Comparison of ENCODE assay signal across 8 cellular contexts in genomic region chr7:100428199-100428966, GRCh38. TPM values are rescaled to one million over a fixed set of nuclear protein-coding genes. Genes with fewer than 3 reads are reported as not detected.
A peak's percentile ranks its signal among the peaks of the same experiment; 100 is the strongest.
DNase-seq lines count a peak whose midpoint lies in the region; ATAC-seq and TF ChIP-seq lines count a peak whose summit lies in the region.

Gene ZCWPW1 (minus strand): TSS chr7:100428703. CDS start chr7:100420649, 8,054 bp downstream.

- CTCF ChIA-PET in activated CD4-positive, alpha-beta memory T cell treated with anti-CD3 and anti-CD28 coated beads, Interleukin-2, amount 10 ng/mL, durations not matched to agents 7 days and 5 days (lab: Charles Lee), result interaction anchor here (0.8 to 2.7 kb wide), 13 partner anchors 8 to 424 kb away, joined by 3 to 9 read pairs (median 4); partner anchors contain the start of genes AP4M1, MCM7, MOSPD3 and POP7

- TF ChIP-seq CTCF in CD14-positive monocyte (IDR thresholded peaks at IDR 0.05) (no peak), right lobe of liver (IDR thresholded peaks at IDR 0.05) (no peak)

- H3K9me3 Mint-ChIP-seq in CD14-positive monocyte, result peaks cover 0 to 2% (median 0%) of the 10 kb centered on the region in 7 donors
- H3K9me3 Mint-ChIP-seq in activated CD4-positive, alpha-beta memory T cell treated with anti-CD3 and anti-CD28 coated beads, Interleukin-2, amount 10 ng/mL, durations not matched to agents 7 days and 5 days, result no peaks in the 10 kb centered on the region

- peak within 1 kb of the TSS; percentile 79 to 84 for H3K4me3 ChIP-seq in duodenal mucosa (ENCODE audit: low read depth in 1 of 2, low read length in 2 of 2)
- H3K4me3 ChIP-seq in right lobe of liver, result peak within 1 kb of the TSS; percentile 84 to 85 (median 84)

- H3K4me3 Mint-ChIP-seq in CD14-positive monocyte, result peak within 1 kb of the TSS; percentile 96 to 99
- H3K4me3 Mint-ChIP-seq in activated CD4-positive, alpha-beta memory T cell treated with anti-CD3 and anti-CD28 coated beads, Interleukin-2, amount 10 ng/mL, durations not matched to agents 7 days and 5 days, result peak within 1 kb of the TSS; percentile 92

- POLR2A ChIA-PET in activated CD4-positive, alpha-beta memory T cell treated with anti-CD3 and anti-CD28 coated beads, Interleukin-2, amount 10 ng/mL, durations not matched to agents 7 days and 5 days (lab: Charles Lee), result interaction anchor here (0.7 to 3.2 kb wide), 40 partner anchors 10 to 870 kb away, joined by 3 to 43 read pairs (median 5); partner anchors contain the start of genes AGFG2, AP4M1, FBXO24 and LRCH4

- peaks cover 22 to 29% of the 10 kb centered on the region in 2 donors for H3K36me3 Mint-ChIP-seq in CD14-positive monocyte
- H3K36me3 Mint-ChIP-seq in activated CD4-positive, alpha-beta memory T cell treated with anti-CD3 and anti-CD28 coated beads, Interleukin-2, amount 10 ng/mL, durations not matched to agents 7 days and 5 days (ENCODE audit: low read depth), result peaks cover 44% of the 10 kb centered on the region

- peak within 1 kb of the TSS; percentile 100 for H3K27ac ChIP-seq in duodenal mucosa (ENCODE audit: low read depth, low read length)
- H3K27ac ChIP-seq in right lobe of liver, result peak within 1 kb of the TSS; percentile 98 to 99 (median 98)

- intact Hi-C loops in CD14-positive monocyte (cut with micrococcal nuclease) (loop anchor here in 1 of 2 donors (2.0 kb wide), 1 partner anchor 16 kb away; no protein-coding TSS in a partner anchor), right lobe of liver (cut with DNase I) (no loop called here)

- peak within 1 kb of the TSS; percentile 91 to 95 for H3K9ac ChIP-seq in duodenal mucosa (ENCODE audit: low read depth in 1 of 2, low read length in 2 of 2)

- H3K4me1 Mint-ChIP-seq in CD14-positive monocyte, result peaks cover 29% of the 10 kb centered on the region
- peaks cover 46% of the 10 kb centered on the region for H3K4me1 Mint-ChIP-seq in activated CD4-positive, alpha-beta memory T cell treated with anti-CD3 and anti-CD28 coated beads, Interleukin-2, amount 10 ng/mL, durations not matched to agents 7 days and 5 days

- WGBS in right lobe of liver (ENCODE audit: insufficient coverage, low coverage, low lambda C conversion rate, missing lambda C conversion rate), result under 1% methylated on average over 37 of the region's 66 CpGs

- H3K36me3 ChIP-seq in duodenal mucosa (ENCODE audit: control insufficient read depth in 1 of 2, insufficient read depth in 2 of 2, low read length in 2 of 2), result peaks cover 8 to 16% of the 10 kb centered on the region in 2 donors
- peaks cover 0 to 5% (median 2%) of the 10 kb centered on the region in 4 donors for H3K36me3 ChIP-seq in right lobe of liver

- peaks cover 1 to 6% (median 1%) of the 10 kb centered on the region in 3 donors for H3K27me3 Mint-ChIP-seq in CD14-positive monocyte (ENCODE audit: low read depth in 3 of 3)
- H3K27me3 Mint-ChIP-seq in activated CD4-positive, alpha-beta memory T cell treated with anti-CD3 and anti-CD28 coated beads, Interleukin-2, amount 10 ng/mL, durations not matched to agents 7 days and 5 days, result peaks cover 3% of the 10 kb centered on the region

- peak within 1 kb of the TSS; percentile 99 to 100 (median 100) for H3K27ac Mint-ChIP-seq in CD14-positive monocyte
- H3K27ac Mint-ChIP-seq in activated CD4-positive, alpha-beta memory T cell treated with anti-CD3 and anti-CD28 coated beads, Interleukin-2, amount 10 ng/mL, durations not matched to agents 7 days and 5 days, result peak within 1 kb of the TSS; percentile 100

- ATAC-seq in GM19438 (IDR thresholded peaks at IDR 0.05; ENCODE audit: low read depth, unreplicated experiment) (peak; percentile 53), HG03571 (IDR thresholded peaks at IDR 0.05; ENCODE audit: unreplicated experiment) (peak; percentile 45), right lobe of liver (peak; percentile 69 to 79 (median 75))

- H3K27me3 ChIP-seq in duodenal mucosa (ENCODE audit: control insufficient read depth in 1 of 2, insufficient read depth in 2 of 2, low read length in 2 of 2), result no peaks in the 10 kb centered on the region
- H3K27me3 ChIP-seq in right lobe of liver, result no peaks in the 10 kb centered on the region

- peak; percentile 100 for TF ChIP-seq POLR2A in right lobe of liver (IDR thresholded peaks at IDR 0.05)

- H3K4me1 ChIP-seq in duodenal mucosa (ENCODE audit: control insufficient read depth in 1 of 2, insufficient read depth in 2 of 2, low read length in 2 of 2) (peaks cover 26% of the 10 kb centered on the region in 2 donors), right lobe of liver (peaks cover 0 to 24% (median 2%) of the 10 kb centered on the region in 4 donors)

- H3K9me3 ChIP-seq in duodenal mucosa (ENCODE audit: control insufficient read depth in 1 of 2, low read length in 2 of 2), result no peaks in the 10 kb centered on the region
- no peaks in the 10 kb centered on the region for H3K9me3 ChIP-seq in right lobe of liver

- DNase-seq in CD14-positive monocyte (ENCODE audit: low spot score), result peak; percentile 97
- DNase-seq in NCI-H82 (lab: John Stamatoyannopoulos, UW), result peak; percentile 97
- DNase-seq in activated CD4-positive, alpha-beta memory T cell treated with anti-CD3 and anti-CD28 coated beads, Interleukin-2, amount 10 ng/mL, durations not matched to agents 7 days and 5 days, result peak; percentile 96
- peak; percentile 96 to 97 (median 97) for DNase-seq in right lobe of liver
- peak; percentile 96 for DNase-seq in stimulated activated CD4-positive, alpha-beta T cell treated with anti-CD3 and anti-CD28 coated beads, Interleukin-4, amount 100 ng/mL, for 24 hours

RNA-seq across cellular contexts. Expression of gene ZCWPW1, which starts in this region (rescaled TPM):
- 1 to 10 TPM in 1 of 2 donors, under 1 TPM in 1; 0.60 to 1.2 TPM for polyA plus RNA-seq in CD14-positive monocyte
- total RNA-seq in activated CD4-positive, alpha-beta memory T cell treated with anti-CD3 and anti-CD28 coated beads, Interleukin-2, amount 10 ng/mL, durations not matched to agents 7 days and 5 days, result 1 to 10 TPM; 2.7 to 3.0 TPM
- total RNA-seq in right lobe of liver, result 1 to 10 TPM in 5 of 6 experiments, under 1 TPM in 1; 0.86 to 5.7 (median 2.7) TPM

Comparison
In these comparisons a context has a peak if more than half of its experiments do, and no peak if none do; other contexts are left out.
1. Peak in every context shown above with its lines: DNase-seq, ATAC-seq, H3K4me3 ChIP-seq and H3K27ac ChIP-seq.